10 cellular contexts compared by ENCODE assay signal in genomic region chr13:75299913-75300862, GRCh38.
DNase-seq lines count a peak whose midpoint lies in the region; ATAC-seq and TF ChIP-seq lines count a peak whose summit lies in the region.
"Had no signal": no experiment of that assay in that cellular context is flagged by ENCODE, and none has a peak within 500 bp of the region (broad histone marks: within the 10 kb centered on the region; RNA-seq: fewer than 3 reads in every experiment).

No MANE protein-coding gene starts in this region.

- POLR2A ChIA-PET in GM10248 (lab: Yijun Ruan, JAX) = no interaction called here

- H3K9me3 Mint-ChIP-seq in activated CD4-positive, alpha-beta T cell treated with anti-CD3 and anti-CD28 coated beads, Interleukin-2, amount 10 ng/mL, durations not matched to agents 24 days and 14 days = no peaks in the 10 kb centered on the region
- no peaks in the 10 kb centered on the region for H3K9me3 Mint-ChIP-seq in activated T-helper 2 cell treated with anti-CD3 and anti-CD28 coated beads, Interferon-gamma antibody, Interleukin-2, Interleukin-4, amounts not matched to agents 10 μg/mL and 5 μg/mL and 100 μg/mL, durations not matched to agents 14 hours and 24 hours and 36 hours
- peaks cover 4% of the 10 kb centered on the region for H3K9me3 Mint-ChIP-seq in stimulated activated effector memory CD8-positive, alpha-beta T cell treated with anti-CD3 and anti-CD28 coated beads, Interleukin-12 subunit alpha, Interleukin-12 subunit beta, amount 100 ng/mL, for 72 hours

- DNase-seq in activated CD4-positive, alpha-beta T cell treated with anti-CD3 and anti-CD28 coated beads, Interleukin-2, amount 10 ng/mL, durations not matched to agents 24 days and 14 days = no peak
- no peak for DNase-seq in activated CD4-positive, alpha-beta T cell treated with anti-CD3 and anti-CD28 coated beads, Interleukin-2, amount 50 U/mL, for 48 hours
- no peak for DNase-seq in activated T-helper 2 cell treated with anti-CD3 and anti-CD28 coated beads, Interferon-gamma antibody, Interleukin-2, Interleukin-4, amounts not matched to agents 10 μg/mL and 5 μg/mL and 100 μg/mL, durations not matched to agents 14 hours and 24 hours and 36 hours (ENCODE audit: low spot score)
- DNase-seq in stimulated activated effector memory CD8-positive, alpha-beta T cell treated with anti-CD3 and anti-CD28 coated beads, Interleukin-12 subunit alpha, Interleukin-12 subunit beta, amount 100 ng/mL, for 72 hours (ENCODE audit: low spot score in 2 of 2) = no peak
- DNase-seq in GM10248 (ENCODE audit: extremely low spot score) (no peak), posterior cingulate gyrus (no peak), retina (no peak)
- DNase-seq: erythroblast, NCI-H82 had no signal

- peak; percentile 77 for ATAC-seq in HG02884 (IDR thresholded peaks at IDR 0.05; ENCODE audit: unreplicated experiment)
- peak; percentile 57 for ATAC-seq in stimulated activated effector memory CD8-positive, alpha-beta T cell treated with anti-CD3 and anti-CD28 coated beads, Interleukin-12 subunit alpha, Interleukin-12 subunit beta, amount 100 ng/mL, for 72 hours

- H3K27ac Mint-ChIP-seq in activated CD4-positive, alpha-beta T cell treated with anti-CD3 and anti-CD28 coated beads, Interleukin-2, amount 10 ng/mL, durations not matched to agents 24 days and 14 days = peak overlapping the region; percentile 72
- H3K27ac Mint-ChIP-seq in activated T-helper 2 cell treated with anti-CD3 and anti-CD28 coated beads, Interferon-gamma antibody, Interleukin-2, Interleukin-4, amounts not matched to agents 10 μg/mL and 5 μg/mL and 100 μg/mL, durations not matched to agents 14 hours and 24 hours and 36 hours = peak overlapping the region; percentile 87
- H3K27ac Mint-ChIP-seq in stimulated activated effector memory CD8-positive, alpha-beta T cell treated with anti-CD3 and anti-CD28 coated beads, Interleukin-12 subunit alpha, Interleukin-12 subunit beta, amount 100 ng/mL, for 72 hours = peak overlapping the region; percentile 63

- CTCF ChIA-PET in GM10248 (lab: Yijun Ruan, JAX) = interaction anchor here (0.8 to 2.9 kb wide), 5 partner anchors 13 to 72 kb away, joined by 3 to 9 read pairs (median 3); no protein-coding TSS in a partner anchor

- peaks cover 60% of the 10 kb centered on the region for H3K36me3 Mint-ChIP-seq in activated CD4-positive, alpha-beta T cell treated with anti-CD3 and anti-CD28 coated beads, Interleukin-2, amount 10 ng/mL, durations not matched to agents 24 days and 14 days (ENCODE audit: low read depth)
- peaks cover 67% of the 10 kb centered on the region for H3K36me3 Mint-ChIP-seq in activated T-helper 2 cell treated with anti-CD3 and anti-CD28 coated beads, Interferon-gamma antibody, Interleukin-2, Interleukin-4, amounts not matched to agents 10 μg/mL and 5 μg/mL and 100 μg/mL, durations not matched to agents 14 hours and 24 hours and 36 hours (ENCODE audit: low read depth)
- peaks cover 5% of the 10 kb centered on the region for H3K36me3 Mint-ChIP-seq in stimulated activated effector memory CD8-positive, alpha-beta T cell treated with anti-CD3 and anti-CD28 coated beads, Interleukin-12 subunit alpha, Interleukin-12 subunit beta, amount 100 ng/mL, for 72 hours

- H3K4me3 Mint-ChIP-seq in activated CD4-positive, alpha-beta T cell treated with anti-CD3 and anti-CD28 coated beads, Interleukin-2, amount 10 ng/mL, durations not matched to agents 24 days and 14 days = peak overlapping the region; percentile 43
- peak overlapping the region; percentile 18 for H3K4me3 Mint-ChIP-seq in activated T-helper 2 cell treated with anti-CD3 and anti-CD28 coated beads, Interferon-gamma antibody, Interleukin-2, Interleukin-4, amounts not matched to agents 10 μg/mL and 5 μg/mL and 100 μg/mL, durations not matched to agents 14 hours and 24 hours and 36 hours (ENCODE audit: low read depth)
- no peak overlapping the region for H3K4me3 Mint-ChIP-seq in stimulated activated effector memory CD8-positive, alpha-beta T cell treated with anti-CD3 and anti-CD28 coated beads, Interleukin-12 subunit alpha, Interleukin-12 subunit beta, amount 100 ng/mL, for 72 hours

- H3K27me3 Mint-ChIP-seq in activated CD4-positive, alpha-beta T cell treated with anti-CD3 and anti-CD28 coated beads, Interleukin-2, amount 10 ng/mL, durations not matched to agents 24 days and 14 days = no peaks in the 10 kb centered on the region
- no peaks in the 10 kb centered on the region for H3K27me3 Mint-ChIP-seq in activated T-helper 2 cell treated with anti-CD3 and anti-CD28 coated beads, Interferon-gamma antibody, Interleukin-2, Interleukin-4, amounts not matched to agents 10 μg/mL and 5 μg/mL and 100 μg/mL, durations not matched to agents 14 hours and 24 hours and 36 hours (ENCODE audit: low read depth)

- no peak for TF ChIP-seq CTCF in GM10248 (IDR thresholded peaks at IDR 0.05; ENCODE audit: control extremely low read depth, extremely low read depth, low read depth, missing control alignments)

- peaks cover 20% of the 10 kb centered on the region for H3K4me1 Mint-ChIP-seq in activated CD4-positive, alpha-beta T cell treated with anti-CD3 and anti-CD28 coated beads, Interleukin-2, amount 10 ng/mL, durations not matched to agents 24 days and 14 days
- H3K4me1 Mint-ChIP-seq in activated T-helper 2 cell treated with anti-CD3 and anti-CD28 coated beads, Interferon-gamma antibody, Interleukin-2, Interleukin-4, amounts not matched to agents 10 μg/mL and 5 μg/mL and 100 μg/mL, durations not matched to agents 14 hours and 24 hours and 36 hours (ENCODE audit: low read depth) = peaks cover 61% of the 10 kb centered on the region
- H3K4me1 Mint-ChIP-seq in stimulated activated effector memory CD8-positive, alpha-beta T cell treated with anti-CD3 and anti-CD28 coated beads, Interleukin-12 subunit alpha, Interleukin-12 subunit beta, amount 100 ng/mL, for 72 hours = no peaks in the 10 kb centered on the region

- intact Hi-C loops in activated CD4-positive, alpha-beta T cell treated with anti-CD3 and anti-CD28 coated beads, Interleukin-2, amount 10 ng/mL, durations not matched to agents 24 days and 14 days (cut with micrococcal nuclease) = loop anchor here (1.0 to 5.0 kb wide), 3 partner anchors 18 to 37 kb away; no protein-coding TSS in a partner anchor
- intact Hi-C loops in activated T-helper 2 cell treated with anti-CD3 and anti-CD28 coated beads, Interferon-gamma antibody, Interleukin-2, Interleukin-4, amounts not matched to agents 10 μg/mL and 5 μg/mL and 100 μg/mL, durations not matched to agents 14 hours and 24 hours and 36 hours (cut with micrococcal nuclease) = no loop called here
- intact Hi-C loops in posterior cingulate gyrus (cut with DNase I) = no loop called here
